Comparison of ENCODE assay signal across 17 cellular contexts in genomic region chr2:44579837-44580230, GRCh38.
DNase-seq lines count a peak whose midpoint lies in the region; FAIRE-seq and TF ChIP-seq lines count a peak whose summit lies in the region.
"Had no signal": no experiment of that assay in that cellular context is flagged by ENCODE, and none has a peak within 500 bp of the region (broad histone marks: within the 10 kb centered on the region; RNA-seq: fewer than 3 reads in every experiment).

No MANE protein-coding gene starts in this region.

- no peak for TF ChIP-seq CTCF in Caco-2 (IDR thresholded peaks at IDR 0.05; ENCODE audit: insufficient read depth in 1 of 2, low read depth in 1 of 2, low read length in 1 of 2, severe bottlenecking in 1 of 2, unreplicated experiment in 1 of 2)
- no peak for TF ChIP-seq CTCF in astrocyte (IDR thresholded peaks at IDR 0.05; ENCODE audit: insufficient read depth, low read depth, low read length)
- no peak for TF ChIP-seq CTCF in osteoblast (IDR thresholded peaks at IDR 0.05; ENCODE audit: extremely low read depth, low read depth, low read length)

- H3K9me3 ChIP-seq in Caco-2 = no peaks in the 10 kb centered on the region
- H3K9me3 ChIP-seq in astrocyte (ENCODE audit: insufficient read depth, low read depth, low read length) = no peaks in the 10 kb centered on the region
- H3K9me3 ChIP-seq in osteoblast (ENCODE audit: low read depth, low read length) = no peaks in the 10 kb centered on the region
- H3K9me3 ChIP-seq: BLaER1 had no signal

- H3K4me1 Mint-ChIP-seq in Caco-2 (ENCODE audit: low read depth, unreplicated experiment) = peaks cover 46% of the 10 kb centered on the region
- peaks cover 26% of the 10 kb centered on the region for H3K4me1 Mint-ChIP-seq in astrocyte (ENCODE audit: low read depth, unreplicated experiment)

- H3K36me3 Mint-ChIP-seq in Caco-2 (ENCODE audit: insufficient read depth, unreplicated experiment) = no peaks in the 10 kb centered on the region
- no peaks in the 10 kb centered on the region for H3K36me3 Mint-ChIP-seq in astrocyte (ENCODE audit: low read depth, unreplicated experiment)

- H3K27ac Mint-ChIP-seq in Caco-2 (ENCODE audit: unreplicated experiment) = peak overlapping the region; percentile 54
- H3K27ac Mint-ChIP-seq in astrocyte (ENCODE audit: unreplicated experiment) = no peak overlapping the region

- H3K36me3 ChIP-seq in Caco-2 (ENCODE audit: control insufficient read depth, insufficient read depth, low read length) (no peaks in the 10 kb centered on the region), astrocyte (ENCODE audit: insufficient read depth, low read length) (no peaks in the 10 kb centered on the region), osteoblast (ENCODE audit: insufficient read depth, low read length) (no peaks in the 10 kb centered on the region)
- H3K36me3 ChIP-seq: BLaER1 had no signal

- POLR2A ChIA-PET in Caco-2 (lab: Charles Lee) = no interaction called here

- intact Hi-C loops in Caco-2 (cut with micrococcal nuclease; ENCODE audit: unreplicated experiment) = no loop called here

- H3K27me3 ChIP-seq in Caco-2 (replicated peaks; ENCODE audit: control insufficient read depth, insufficient read depth, low read length) (no peaks in the 10 kb centered on the region), astrocyte (ENCODE audit: insufficient read depth, low read length) (no peaks in the 10 kb centered on the region), osteoblast (ENCODE audit: insufficient read depth, low read length) (no peaks in the 10 kb centered on the region)
- H3K27me3 ChIP-seq: BLaER1 had no signal

- H3K4me3 ChIP-seq in Caco-2 (ENCODE audit: low read depth, low read length) (no peak overlapping the region), astrocyte (ENCODE audit: insufficient read depth, low read depth, low read length) (no peak overlapping the region), osteoblast (ENCODE audit: insufficient read depth, low read length) (no peak overlapping the region)
- H3K4me3 ChIP-seq: BLaER1 had no signal

- H4K20me1 ChIP-seq in astrocyte (ENCODE audit: insufficient read depth, low read length) = no peaks in the 10 kb centered on the region
- H4K20me1 ChIP-seq in osteoblast (ENCODE audit: insufficient read depth, low read length) = no peaks in the 10 kb centered on the region
- H4K20me1 ChIP-seq: BLaER1 had no signal

- CTCF ChIA-PET in Caco-2 (lab: Charles Lee) = no interaction called here

- no peak overlapping the region for H3K4me3 Mint-ChIP-seq in Caco-2 (ENCODE audit: unreplicated experiment)
- H3K4me3 Mint-ChIP-seq in astrocyte (ENCODE audit: unreplicated experiment) = no peak overlapping the region

- no peak overlapping the region for H2AFZ ChIP-seq in astrocyte (ENCODE audit: low read depth, low read length)
- H2AFZ ChIP-seq in osteoblast (ENCODE audit: low read length) = no peak overlapping the region

- FAIRE-seq in H54 (lab: Jason Lieb, UNC) = peak; percentile 61
- peak; percentile 13 for FAIRE-seq in astrocyte (lab: Jason Lieb, UNC)

- H3K4me2 ChIP-seq in astrocyte (ENCODE audit: low read length) (no peak overlapping the region), osteoblast (ENCODE audit: insufficient read depth, low read length) (peak overlapping the region; percentile 26)
- H3K4me2 ChIP-seq: BLaER1, KMS-11 had no signal

- H3K27me3 Mint-ChIP-seq in Caco-2 (ENCODE audit: insufficient read depth, unreplicated experiment) = no peaks in the 10 kb centered on the region
- H3K27me3 Mint-ChIP-seq in astrocyte (ENCODE audit: low read depth, unreplicated experiment) = no peaks in the 10 kb centered on the region

- no peaks in the 10 kb centered on the region for H3K79me2 ChIP-seq in astrocyte (ENCODE audit: insufficient read depth, low read length)
- no peaks in the 10 kb centered on the region for H3K79me2 ChIP-seq in osteoblast (ENCODE audit: insufficient read depth, low read length)

- H3K9me3 Mint-ChIP-seq in Caco-2 (ENCODE audit: unreplicated experiment) (no peaks in the 10 kb centered on the region), astrocyte (ENCODE audit: unreplicated experiment) (no peaks in the 10 kb centered on the region)

- no peak overlapping the region for H3K27ac ChIP-seq in astrocyte (ENCODE audit: low read depth, low read length)
- no peak overlapping the region for H3K27ac ChIP-seq in osteoblast (ENCODE audit: low read depth, low read length)
- H3K27ac ChIP-seq: BLaER1, KMS-11 had no signal

- H3K4me1 ChIP-seq in Caco-2 (peaks cover 77% of the 10 kb centered on the region), astrocyte (ENCODE audit: insufficient read depth, low read length) (no peaks in the 10 kb centered on the region), osteoblast (ENCODE audit: insufficient read depth, low read length) (peaks cover 10% of the 10 kb centered on the region)
- H3K4me1 ChIP-seq: BLaER1 had no signal

- no peak for TF ChIP-seq POLR2A in H54 (IDR thresholded peaks at IDR 0.05; ENCODE audit: low read depth, low read length)

- no peak overlapping the region for H3K9ac ChIP-seq in astrocyte (ENCODE audit: low read length)
- H3K9ac ChIP-seq: BLaER1, KMS-11 had no signal

- no TSS peak for BruUV-seq in Caco-2 (replicated peaks; lab: Mats Ljungman, UMichigan)

- DNase-seq in Caco-2 = no peak
- DNase-seq in H54 (ENCODE audit: insufficient read length, low spot score) = no peak
- peak; percentile 50 for DNase-seq in astrocyte (ENCODE audit: low read depth)
- DNase-seq in osteoblast (ENCODE audit: insufficient read length, low spot score, missing footprints) = no peak
- DNase-seq in NCI-H510A treated with DMSO at 0.1 percent for 48 hours (lab: John Stamatoyannopoulos, UW) = no peak
- DNase-seq in Ammon's horn (ENCODE audit: low spot score) = no peak
- DNase-seq in GOT3 (lab: John Stamatoyannopoulos, UW) = no peak
- DNase-seq: DMS 273 treated with DMSO at 0.1 percent for 48 hours, H7, MM.1S, NCI-H1105 treated with DMSO at 0.1 percent for 48 hours, NCI-H187, NCI-H2171, NCI-H446 treated with DMSO at 0.1 percent for 48 hours, NCI-H82 had no signal
